In genomic region chr9:137242329-137243204, GRCh38 we compare ENCODE assay signal across 9 cellular contexts. TPM values are rescaled to one million over a fixed set of nuclear protein-coding genes. Genes with fewer than 3 reads are reported as not detected.
DNase-seq lines count a peak whose midpoint lies in the region; ATAC-seq, FAIRE-seq and TF ChIP-seq lines count a peak whose summit lies in the region.
"Had no signal": no experiment of that assay in that cellular context is flagged by ENCODE, and none has a peak within 500 bp of the region (broad histone marks: within the 10 kb centered on the region; RNA-seq: fewer than 3 reads in every experiment).

No MANE protein-coding gene starts in this region.

- H3K27ac Mint-ChIP-seq in activated naive CD4-positive, alpha-beta T cell treated with anti-CD3 and anti-CD28 coated beads for 36 hours, result peak overlapping the region; percentile 74
- H3K27ac Mint-ChIP-seq in memory B cell (peak overlapping the region; percentile 31), type B pancreatic cell (peak overlapping the region; percentile 86)

- 58% methylated on average over 34 of the region's 35 CpGs for WGBS in K562 (ENCODE audit: insufficient coverage, low coverage, missing lambda C conversion rate)

- ATAC-seq in K562 (no peak), memory B cell (ENCODE audit: low read depth) (no peak), HG03432 (IDR thresholded peaks at IDR 0.05; ENCODE audit: unreplicated experiment) (no peak)

- H3K9me3 ChIP-seq in K562 (replicated peaks; ENCODE audit: control insufficient read depth, insufficient read depth, low read depth, low read length), result no peaks in the 10 kb centered on the region

- no peak for TF ChIP-seq RAD21 in K562 (CRISPR knock-in tag; conservative IDR thresholded peaks at IDR 0.05 in 1 of 2, IDR thresholded peaks at IDR 0.05 in 1 of 2)

- peaks cover 30% of the 10 kb centered on the region for H3K36me3 ChIP-seq in K562 (ENCODE audit: control insufficient read depth, insufficient read depth, low read length)

- no peak for TF ChIP-seq EP300 in K562 (IDR thresholded peaks at IDR 0.05; ENCODE audit: low read length)

- POLR2A ChIA-PET in K562 (lab: Yijun Ruan, JAX), result interaction anchor here (0.6 to 6.5 kb wide), 27 partner anchors 11 to 869 kb away, joined by 3 to 221 read pairs (median 4); partner anchors contain the start of genes ANAPC2, CARD9, CYSRT1 and EXD3

- peaks cover 22% of the 10 kb centered on the region for H3K36me3 Mint-ChIP-seq in activated naive CD4-positive, alpha-beta T cell treated with anti-CD3 and anti-CD28 coated beads for 36 hours (ENCODE audit: low read depth)
- H3K36me3 Mint-ChIP-seq in memory B cell, result no peaks in the 10 kb centered on the region
- peaks cover 17% of the 10 kb centered on the region for H3K36me3 Mint-ChIP-seq in type B pancreatic cell

- H3K4me2 ChIP-seq in K562 (ENCODE audit: insufficient read depth, low read length), result peak overlapping the region; percentile 95

- peak overlapping the region; percentile 90 for H3K27ac ChIP-seq in K562 (ENCODE audit: extremely low read depth, low read depth, low read length)

- TF ChIP-seq CTCF in K562 (IDR thresholded peaks at IDR 0.05 in 2 of 3, conservative IDR thresholded peaks at IDR 0.05 in 1 of 3; ENCODE audit: insufficient read depth in 2 of 3, low read depth in 1 of 3, low read length in 3 of 3) (no peak), type B pancreatic cell (conservative IDR thresholded peaks at IDR 0.05) (no peak)

- H3K4me1 ChIP-seq in K562 (replicated peaks in 1 of 2; ENCODE audit: control insufficient read depth in 2 of 2, insufficient read depth in 2 of 2, low read length in 2 of 2), result peaks cover 24 to 87% of the 10 kb centered on the region in 2 experiments; a peak in 4 of 5 replicates

- peaks cover 30% of the 10 kb centered on the region for H4K20me1 ChIP-seq in K562 (replicated peaks; ENCODE audit: control insufficient read depth, insufficient read depth, low read length)

- peak overlapping the region; percentile 79 for H3K4me3 Mint-ChIP-seq in activated naive CD4-positive, alpha-beta T cell treated with anti-CD3 and anti-CD28 coated beads for 36 hours
- H3K4me3 Mint-ChIP-seq in memory B cell, result peak overlapping the region; percentile 72
- peak overlapping the region; percentile 89 for H3K4me3 Mint-ChIP-seq in type B pancreatic cell

- CTCF ChIA-PET in activated naive CD4-positive, alpha-beta T cell treated with anti-CD3 and anti-CD28 coated beads for 36 hours (lab: Charles Lee), result interaction anchor here (1.2 kb wide), 1 partner anchor 294 kb away, joined by 3 read pairs; no protein-coding TSS in a partner anchor
- CTCF ChIA-PET in K562 (lab: Yijun Ruan, JAX; ENCODE audit: low intra/inter-chr PET ratio), result no interaction called here

- H3K4me1 Mint-ChIP-seq in activated naive CD4-positive, alpha-beta T cell treated with anti-CD3 and anti-CD28 coated beads for 36 hours (ENCODE audit: low read depth), result peaks cover 29% of the 10 kb centered on the region
- peaks cover 17% of the 10 kb centered on the region for H3K4me1 Mint-ChIP-seq in memory B cell
- peaks cover 29% of the 10 kb centered on the region for H3K4me1 Mint-ChIP-seq in type B pancreatic cell (ENCODE audit: unreplicated experiment)

- H3K79me2 ChIP-seq in K562 (ENCODE audit: control insufficient read depth, insufficient read depth, low read length), result peaks cover 57% of the 10 kb centered on the region

- no peak overlapping the region for H2AFZ ChIP-seq in K562 (ENCODE audit: low read depth, low read length)

- intact Hi-C loops in activated naive CD4-positive, alpha-beta T cell treated with anti-CD3 and anti-CD28 coated beads for 36 hours (cut with micrococcal nuclease), result loop anchor here (5.0 to 10.0 kb wide), 4 partner anchors 40 to 830 kb away; partner anchors contain the start of genes ANAPC2, ENTR1, PMPCA and SEC16A
- intact Hi-C loops in K562 (cut with micrococcal nuclease), result loop anchor here (5.0 to 10.0 kb wide), 2 partner anchors 60 to 458 kb away; partner anchors contain the start of gene NRARP

- peaks cover 4% of the 10 kb centered on the region for H3K9me1 ChIP-seq in K562 (ENCODE audit: control insufficient read depth, insufficient read depth, low read length)

- FAIRE-seq in K562 (lab: Jason Lieb, UNC), result peak; percentile 74

- H3K27me3 ChIP-seq in K562 (ENCODE audit: control insufficient read depth in 2 of 2, insufficient read depth in 2 of 2, low read length in 2 of 2), result no peaks in the 10 kb centered on the region

- H3K4me3 ChIP-seq in K562, result peak overlapping the region; percentile 96

- no peaks in the 10 kb centered on the region for H3K27me3 Mint-ChIP-seq in activated naive CD4-positive, alpha-beta T cell treated with anti-CD3 and anti-CD28 coated beads for 36 hours (ENCODE audit: low read depth)
- H3K27me3 Mint-ChIP-seq in memory B cell (no peaks in the 10 kb centered on the region), type B pancreatic cell (peaks cover 4% of the 10 kb centered on the region)

- BruUV-seq in K562 (replicated peaks; lab: Mats Ljungman, UMichigan), result no TSS peak

- in situ Hi-C loops in K562 (cut with MboI), result loop anchor here (25.0 kb wide), 1 partner anchor 455 kb away; the partner anchor contains the start of genes CCDC183 and TMEM141

- peak overlapping the region; percentile 87 to 100 for H3K9ac ChIP-seq in K562 (ENCODE audit: insufficient read depth in 1 of 2, low read depth in 2 of 2, low read length in 2 of 2)

- no peaks in the 10 kb centered on the region for H3K9me3 Mint-ChIP-seq in activated naive CD4-positive, alpha-beta T cell treated with anti-CD3 and anti-CD28 coated beads for 36 hours
- no peaks in the 10 kb centered on the region for H3K9me3 Mint-ChIP-seq in memory B cell
- H3K9me3 Mint-ChIP-seq in type B pancreatic cell, result no peaks in the 10 kb centered on the region

- no peak for DNase-seq in activated naive CD4-positive, alpha-beta T cell treated with anti-CD3 and anti-CD28 coated beads for 36 hours
- DNase-seq in activated naive CD4-positive, alpha-beta T cell treated with Interleukin-2 at 50 U/mL for 16 hours, result no peak
- DNase-seq in K562 (ENCODE audit: extremely low read depth in 1 of 4, low spot score in 3 of 4) (no peak), memory B cell (ENCODE audit: low spot score in 2 of 2) (no peak), type B pancreatic cell (ENCODE audit: extremely low spot score, unreplicated experiment) (no peak), NCI-H187 treated with DMSO at 0.1 percent for 48 hours (lab: John Stamatoyannopoulos, UW) (no peak)
- no peak for DNase-seq in stimulated activated CD4-positive, alpha-beta T cell treated with anti-CD3 and anti-CD28 coated beads, Interleukin-2, amount 100 ng/mL, for 48 hours

- TF ChIP-seq POLR2A in K562 (conservative IDR thresholded peaks at IDR 0.05), result no peak

RNA-seq across cellular contexts. Expression of gene TUBB4B, which starts 1.5 kb away (rescaled TPM):
- 100 to 1,000 TPM; 193 to 196 TPM for total RNA-seq in activated naive CD4-positive, alpha-beta T cell treated with anti-CD3 and anti-CD28 coated beads for 36 hours
- total RNA-seq in K562 (2011; cell fraction: chromatin; rRNA removed; ENCODE audit: low replicate concordance), result 122 and 317 TPM in 2 replicates
- total RNA-seq in K562 (2011; cell fraction: nucleolus; rRNA removed), result 269 and 300 TPM in 2 replicates
- total RNA-seq in K562 (2011; cell fraction: nucleoplasm; rRNA removed), result 142 and 195 TPM in 2 replicates
- total RNA-seq in K562 (2014; rRNA removed) (264 and 325 TPM in 2 replicates), K562 (2014; rRNA removed; fragmentation: Illumina TruSeq; extraction: Trizol) (86.3 and 117 TPM in 2 replicates), K562 (2015; rRNA removed; fragmentation: Illumina TruSeq; extraction: Trizol) (287 and 291 TPM in 2 replicates), K562 (2021) (425 and 437 TPM in 2 replicates), type B pancreatic cell (ENCODE audit: low replicate concordance) (326 and 349 TPM in 2 replicates)
- polyA plus RNA-seq in K562 (2011; rRNA removed) (268 and 271 TPM in 2 replicates), K562 (2014; fragmentation: Illumina TruSeq; extraction: Trizol) (393 and 490 TPM in 2 replicates), K562 (2014; fragmentation: Nextera tagmentation; extraction: Ambion mirVana) (10 to 100 TPM; 24.1 to 51.3 TPM), K562 (2014; rRNA removed) (426 and 443 TPM in 2 replicates)
- polyA plus RNA-seq in K562 (2011; cell fraction: cytosol; rRNA removed), result 337 and 660 TPM in 2 replicates
- 333 and 371 TPM in 2 replicates for polyA plus RNA-seq in K562 (2011; cell fraction: nucleus; rRNA removed)
- polyA plus RNA-seq in K562 (2012), result 429 and 432 TPM in 2 replicates
- polyA minus RNA-seq in K562 (2011; rRNA and poly(A)+ RNA removed), result 130 and 204 TPM in 2 replicates
- polyA minus RNA-seq in K562 (2011; cell fraction: cytosol; rRNA and poly(A)+ RNA removed), result 222 and 247 TPM in 2 replicates
- polyA minus RNA-seq in K562 (2011; cell fraction: nucleus; rRNA and poly(A)+ RNA removed), result 108 and 161 TPM in 2 replicates

RNA-seq across cellular contexts. Expression of gene STPG3, which starts 8.5 kb away (rescaled TPM):
- total RNA-seq in activated naive CD4-positive, alpha-beta T cell treated with anti-CD3 and anti-CD28 coated beads for 36 hours, result not detected
- not detected in 2 replicates for total RNA-seq in K562 (2011; cell fraction: chromatin; rRNA removed; ENCODE audit: low replicate concordance)
- not detected in 2 replicates for total RNA-seq in K562 (2011; cell fraction: nucleolus; rRNA removed)
- not detected in 2 replicates for total RNA-seq in K562 (2011; cell fraction: nucleoplasm; rRNA removed)
- total RNA-seq in K562 (2014; rRNA removed) (not detected in 2 replicates), K562 (2014; rRNA removed; fragmentation: Illumina TruSeq; extraction: Trizol) (not detected in 2 replicates), K562 (2015; rRNA removed; fragmentation: Illumina TruSeq; extraction: Trizol) (not detected in 2 replicates), K562 (2021) (not detected in 2 replicates), type B pancreatic cell (ENCODE audit: low replicate concordance) (0.31 TPM in 1 of 2 replicates, not detected in the other)
- polyA plus RNA-seq in K562 (2011; rRNA removed) (not detected in 2 replicates), K562 (2014; fragmentation: Illumina TruSeq; extraction: Trizol) (not detected in 2 replicates), K562 (2014; fragmentation: Nextera tagmentation; extraction: Ambion mirVana) (not detected), K562 (2014; rRNA removed) (not detected in 2 replicates)
- polyA plus RNA-seq in K562 (2011; cell fraction: cytosol; rRNA removed), result not detected in 2 replicates
- not detected in 2 replicates for polyA plus RNA-seq in K562 (2011; cell fraction: nucleus; rRNA removed)
- polyA plus RNA-seq in K562 (2012), result 1.4 TPM in 2 replicates
- not detected in 2 replicates for polyA minus RNA-seq in K562 (2011; rRNA and poly(A)+ RNA removed)
- not detected in 2 replicates for polyA minus RNA-seq in K562 (2011; cell fraction: cytosol; rRNA and poly(A)+ RNA removed)
- polyA minus RNA-seq in K562 (2011; cell fraction: nucleus; rRNA and poly(A)+ RNA removed), result 0.44 TPM in 1 of 2 replicates, not detected in the other
- total RNA-seq: Daoy had no signal

RNA-seq across cellular contexts. Expression of gene SLC34A3, which starts 11.9 kb away (rescaled TPM):
- not detected for total RNA-seq in activated naive CD4-positive, alpha-beta T cell treated with anti-CD3 and anti-CD28 coated beads for 36 hours
- not detected in 2 replicates for total RNA-seq in K562 (2011; cell fraction: chromatin; rRNA removed; ENCODE audit: low replicate concordance)
- not detected in 2 replicates for total RNA-seq in K562 (2011; cell fraction: nucleolus; rRNA removed)
- total RNA-seq in K562 (2011; cell fraction: nucleoplasm; rRNA removed), result not detected in 2 replicates
- total RNA-seq in K562 (2014; rRNA removed), result not detected in 2 replicates
- total RNA-seq in K562 (2014; rRNA removed; fragmentation: Illumina TruSeq; extraction: Trizol), result not detected in 2 replicates
- not detected in 2 replicates for total RNA-seq in K562 (2015; rRNA removed; fragmentation: Illumina TruSeq; extraction: Trizol)
- total RNA-seq in K562 (2021), result not detected in 2 replicates
- polyA plus RNA-seq in K562 (2011; rRNA removed), result not detected in 2 replicates
- polyA plus RNA-seq in K562 (2011; cell fraction: cytosol; rRNA removed), result 0.03 TPM in 1 of 2 replicates, not detected in the other
- not detected in 2 replicates for polyA plus RNA-seq in K562 (2011; cell fraction: nucleus; rRNA removed)
- 0.09 and 0.21 TPM in 2 replicates for polyA plus RNA-seq in K562 (2012)
- not detected in 2 replicates for polyA plus RNA-seq in K562 (2014; fragmentation: Illumina TruSeq; extraction: Trizol)
- polyA plus RNA-seq in K562 (2014; fragmentation: Nextera tagmentation; extraction: Ambion mirVana), result not detected
- polyA plus RNA-seq in K562 (2014; rRNA removed), result not detected in 2 replicates
- not detected in 2 replicates for polyA minus RNA-seq in K562 (2011; rRNA and poly(A)+ RNA removed)
- not detected in 2 replicates for polyA minus RNA-seq in K562 (2011; cell fraction: cytosol; rRNA and poly(A)+ RNA removed)
- polyA minus RNA-seq in K562 (2011; cell fraction: nucleus; rRNA and poly(A)+ RNA removed), result not detected in 2 replicates
- 0.41 and 0.81 TPM in 2 replicates for total RNA-seq in type B pancreatic cell (ENCODE audit: low replicate concordance)
- total RNA-seq: Daoy had no signal

RNA-seq across cellular contexts. Expression of gene NELFB, which starts 12.6 kb away (rescaled TPM):
- 10 to 100 TPM; 47.0 to 47.1 TPM for total RNA-seq in activated naive CD4-positive, alpha-beta T cell treated with anti-CD3 and anti-CD28 coated beads for 36 hours
- total RNA-seq in K562 (2011; cell fraction: chromatin; rRNA removed; ENCODE audit: low replicate concordance), result 20.6 and 61.7 TPM in 2 replicates
- total RNA-seq in K562 (2011; cell fraction: nucleolus; rRNA removed), result 48.5 and 57.8 TPM in 2 replicates
- total RNA-seq in K562 (2011; cell fraction: nucleoplasm; rRNA removed), result 24.1 and 26.4 TPM in 2 replicates
- total RNA-seq in K562 (2014; rRNA removed), result 50.0 and 57.8 TPM in 2 replicates
- total RNA-seq in K562 (2014; rRNA removed; fragmentation: Illumina TruSeq; extraction: Trizol), result 13.8 and 17.6 TPM in 2 replicates
- total RNA-seq in K562 (2015; rRNA removed; fragmentation: Illumina TruSeq; extraction: Trizol), result 29.7 and 30.5 TPM in 2 replicates
- 81.2 and 84.0 TPM in 2 replicates for total RNA-seq in K562 (2021)
- 38.3 and 49.6 TPM in 2 replicates for polyA plus RNA-seq in K562 (2011; rRNA removed)
- polyA plus RNA-seq in K562 (2011; cell fraction: cytosol; rRNA removed), result 51.9 and 81.6 TPM in 2 replicates
- 55.4 and 66.0 TPM in 2 replicates for polyA plus RNA-seq in K562 (2011; cell fraction: nucleus; rRNA removed)
- polyA plus RNA-seq in K562 (2012), result 61.8 and 81.8 TPM in 2 replicates
- polyA plus RNA-seq in K562 (2014; fragmentation: Illumina TruSeq; extraction: Trizol), result 28.4 and 52.9 TPM in 2 replicates
- under 1 TPM; 0.24 to 0.49 TPM for polyA plus RNA-seq in K562 (2014; fragmentation: Nextera tagmentation; extraction: Ambion mirVana)
- polyA plus RNA-seq in K562 (2014; rRNA removed), result 56.2 and 57.1 TPM in 2 replicates
- polyA minus RNA-seq in K562 (2011; rRNA and poly(A)+ RNA removed), result 22.0 and 33.8 TPM in 2 replicates
- polyA minus RNA-seq in K562 (2011; cell fraction: cytosol; rRNA and poly(A)+ RNA removed), result 41.6 and 47.4 TPM in 2 replicates
- polyA minus RNA-seq in K562 (2011; cell fraction: nucleus; rRNA and poly(A)+ RNA removed), result 11.4 and 18.9 TPM in 2 replicates
- 52.4 and 61.9 TPM in 2 replicates for total RNA-seq in type B pancreatic cell (ENCODE audit: low replicate concordance)

RNA-seq across cellular contexts. Expression of gene RNF224, which starts 15.3 kb away (rescaled TPM):
- total RNA-seq in activated naive CD4-positive, alpha-beta T cell treated with anti-CD3 and anti-CD28 coated beads for 36 hours, result not detected
- 0.25 TPM in 1 of 2 replicates, not detected in the other for total RNA-seq in K562 (2011; cell fraction: chromatin; rRNA removed; ENCODE audit: low replicate concordance)
- total RNA-seq in K562 (2011; cell fraction: nucleolus; rRNA removed), result 0.17 and 0.26 TPM in 2 replicates
- total RNA-seq in K562 (2011; cell fraction: nucleoplasm; rRNA removed), result not detected in 2 replicates
- total RNA-seq in K562 (2014; rRNA removed), result 0.16 TPM in 1 of 2 replicates, not detected in the other
- not detected in 2 replicates for total RNA-seq in K562 (2014; rRNA removed; fragmentation: Illumina TruSeq; extraction: Trizol)
- not detected in 2 replicates for total RNA-seq in K562 (2015; rRNA removed; fragmentation: Illumina TruSeq; extraction: Trizol)
- total RNA-seq in K562 (2021), result not detected in 2 replicates
- polyA plus RNA-seq in K562 (2011; rRNA removed), result 0.04 TPM in 1 of 2 replicates, not detected in the other
- 0.18 TPM in 1 of 2 replicates, not detected in the other for polyA plus RNA-seq in K562 (2011; cell fraction: cytosol; rRNA removed)
- polyA plus RNA-seq in K562 (2011; cell fraction: nucleus; rRNA removed), result 0.10 and 0.16 TPM in 2 replicates
- 0.25 and 0.58 TPM in 2 replicates for polyA plus RNA-seq in K562 (2012)
- not detected in 2 replicates for polyA plus RNA-seq in K562 (2014; fragmentation: Illumina TruSeq; extraction: Trizol)
- not detected for polyA plus RNA-seq in K562 (2014; fragmentation: Nextera tagmentation; extraction: Ambion mirVana)
- polyA plus RNA-seq in K562 (2014; rRNA removed), result not detected in 2 replicates
- polyA minus RNA-seq in K562 (2011; rRNA and poly(A)+ RNA removed), result not detected in 2 replicates
- not detected in 2 replicates for polyA minus RNA-seq in K562 (2011; cell fraction: cytosol; rRNA and poly(A)+ RNA removed)
- not detected in 2 replicates for polyA minus RNA-seq in K562 (2011; cell fraction: nucleus; rRNA and poly(A)+ RNA removed)
- total RNA-seq in type B pancreatic cell (ENCODE audit: low replicate concordance), result 0.36 and 0.48 TPM in 2 replicates
- total RNA-seq: Daoy had no signal

Comparison
In these comparisons a context has a peak if more than half of its experiments do, and no peak if none do; other contexts are left out.
1. H3K27ac Mint-ChIP-seq: peak in every context shown above with its lines; median percentile 86 in type B pancreatic cell; 74 in activated naive CD4-positive, alpha-beta T cell treated with anti-CD3 and anti-CD28 coated beads for 36 hours; 31 in memory B cell.